In the genomic region with DNA sequence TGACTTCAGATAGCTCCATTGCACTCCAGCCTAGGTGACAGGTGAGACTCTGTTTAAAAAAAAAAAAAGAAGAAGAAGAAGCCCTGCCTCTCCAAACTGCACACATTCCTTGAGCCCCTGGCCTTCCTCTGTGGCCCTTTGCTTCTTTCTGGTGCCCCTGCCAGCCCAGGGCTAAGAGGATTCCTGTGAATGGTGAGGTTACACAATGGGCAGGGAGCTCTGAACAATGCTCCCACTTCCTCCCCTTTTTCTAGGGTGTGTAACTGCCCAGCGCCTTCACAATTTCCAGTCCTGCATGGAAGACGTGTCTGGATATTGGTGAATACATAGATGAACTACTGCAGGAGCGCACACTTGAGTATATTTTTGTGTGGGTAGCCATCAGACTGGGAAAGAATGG, we compare ENCODE assay signal across 16 cellular contexts. TPM values are rescaled to one million over a fixed set of nuclear protein-coding genes. Genes with fewer than 3 reads are reported as not detected.
DNase-seq lines count a peak whose midpoint lies in the region; ATAC-seq and TF ChIP-seq lines count a peak whose summit lies in the region.
"Had no signal": no experiment of that assay in that cellular context is flagged by ENCODE, and none has a peak within 500 bp of the region (broad histone marks: within the 10 kb centered on the region; RNA-seq: fewer than 3 reads in every experiment).

No MANE protein-coding gene starts in this region.

- H3K27ac ChIP-seq in PC-9 (no peak overlapping the region), lung (ENCODE audit: low read depth in 1 of 2, low read length in 1 of 2) (peak overlapping the region; percentile 6 to 36), substantia nigra (ENCODE audit: low read depth, low read length, poor library complexity, severe bottlenecking) (peak overlapping the region; percentile 49)
- H3K27ac ChIP-seq: HL-60, KMS-11 had no signal

- H3K36me3 ChIP-seq in PC-9 (ENCODE audit: low read depth): peaks cover 7% of the 10 kb centered on the region
- no peaks in the 10 kb centered on the region for H3K36me3 ChIP-seq in lung (ENCODE audit: control insufficient read depth in 2 of 2, insufficient read depth in 2 of 2, low read length in 2 of 2)

- peaks cover 35% of the 10 kb centered on the region for H3K79me2 ChIP-seq in PC-9 (ENCODE audit: low read depth)

- no peak overlapping the region for H2AFZ ChIP-seq in PC-9

- POLR2A ChIA-PET in PC-9 (lab: Charles Lee; ENCODE audit: unreplicated experiment): no interaction called here

- H3K4me3 ChIP-seq in PC-9 (no peak overlapping the region), lung (no peak overlapping the region)
- H3K4me3 ChIP-seq: GM12878 had no signal

- H3F3A ChIP-seq in PC-9 (ENCODE audit: insufficient read depth, low read depth): peaks cover 37% of the 10 kb centered on the region

- no peaks in the 10 kb centered on the region for H3K9me2 ChIP-seq in PC-9 (ENCODE audit: insufficient read depth)

- CTCF ChIA-PET in PC-9 (lab: Charles Lee): interaction anchor here (0.6 to 1.6 kb wide), 4 partner anchors 13 to 150 kb away, joined by 5 to 9 read pairs (median 6); no protein-coding TSS in a partner anchor

- ATAC-seq in left ventricle myocardium superior: no peak
- no peak for ATAC-seq in lung (ENCODE audit: insufficient read depth, low FRiP score)

- H3K4me1 ChIP-seq in PC-9 (replicated peaks; ENCODE audit: insufficient read depth) (peaks cover 58% of the 10 kb centered on the region), lung (ENCODE audit: control insufficient read depth in 2 of 2, insufficient read depth in 2 of 2, low read length in 2 of 2) (peaks cover 0 to 15% of the 10 kb centered on the region in 2 donors)

- H3K27me3 ChIP-seq in PC-9 (ENCODE audit: insufficient read depth, low read depth): no peaks in the 10 kb centered on the region
- no peaks in the 10 kb centered on the region for H3K27me3 ChIP-seq in lung (ENCODE audit: control insufficient read depth, insufficient read depth)

- intact Hi-C loops in cardiac septum (cut with DNase I) (loop anchor here (1.0 to 5.0 kb wide), 3 partner anchors 65 to 166 kb away; no protein-coding TSS in a partner anchor), left ventricle myocardium superior (cut with micrococcal nuclease) (loop anchor here (2.0 to 5.0 kb wide), 2 partner anchors 67 to 94 kb away; no protein-coding TSS in a partner anchor), PC-9 (cut with micrococcal nuclease; ENCODE audit: unreplicated experiment) (no loop called here)

- H3K9me3 ChIP-seq in PC-9 (ENCODE audit: insufficient read depth, low read depth) (no peaks in the 10 kb centered on the region), lung (ENCODE audit: control insufficient read depth in 2 of 2, insufficient read depth in 1 of 2, low read length in 1 of 2) (no peaks in the 10 kb centered on the region)

- no peak for TF ChIP-seq CTCF in PC-9 (conservative IDR thresholded peaks at IDR 0.05)
- no peak for TF ChIP-seq CTCF in lung (IDR thresholded peaks at IDR 0.05; ENCODE audit: control extremely low read depth, extremely low read depth)

- TF ChIP-seq POLR2A in erythroblast (IDR thresholded peaks at IDR 0.05; ENCODE audit: low read length): no peak

- H4K20me1 ChIP-seq in PC-9 (ENCODE audit: insufficient read depth): peaks cover 8% of the 10 kb centered on the region

- H3K4me2 ChIP-seq in PC-9: peak overlapping the region; percentile 99
- H3K4me2 ChIP-seq: KMS-11 had no signal

- WGBS in lung, 2 donors: 59 to 66% methylated on average over 3 of the region's 3 CpGs

- peak; percentile 24 for DNase-seq in cardiac septum (ENCODE audit: low spot score)
- no peak for DNase-seq in left ventricle myocardium superior
- no peak for DNase-seq in PC-9
- no peak for DNase-seq in lung (ENCODE audit: low spot score)
- DNase-seq in substantia nigra (lab: John Stamatoyannopoulos, UW): no peak
- no peak for DNase-seq in erythroblast (lab: John Stamatoyannopoulos, UW)
- no peak for DNase-seq in HK-2 (ENCODE audit: unreplicated experiment)
- DNase-seq in SKM-1 treated with dmso at 0.1 percent for 144 hours (lab: John Stamatoyannopoulos, UW; ENCODE audit: unreplicated experiment): no peak
- DNase-seq: DMS79, MM.1S, NCI-H1417 treated with DMSO at 0.1 percent for 48 hours, NCI-H2081 had no signal

- BruUV-seq in PC-9 (replicated peaks; lab: Mats Ljungman, UMichigan): no TSS peak

RNA-seq across cellular contexts. Expression of a gene that starts 3.6 kb away (rescaled TPM):
- total RNA-seq in cardiac septum: 64.6 TPM
- 53.9 TPM for total RNA-seq in left ventricle myocardium superior
- total RNA-seq in PC-9 (2021): 147 and 221 TPM in 2 replicates
- total RNA-seq in lung: 100 to 1,000 TPM; 122 to 129 TPM
- 10 to 100 TPM; 27.4 to 30.1 TPM for polyA plus RNA-seq in lung
- polyA plus RNA-seq: CD14-positive monocyte had no signal
